Comparison of ENCODE assay signal across 16 cellular contexts in genomic region chr6:168314948-168315347, GRCh38. TPM values are rescaled to one million over a fixed set of nuclear protein-coding genes. Genes with fewer than 3 reads are reported as not detected.
A peak's percentile ranks its signal among the peaks of the same experiment; 100 is the strongest.
DNase-seq lines count a peak whose midpoint lies in the region; ATAC-seq and TF ChIP-seq lines count a peak whose summit lies in the region.
"Had no signal": no experiment of that assay in that cellular context is flagged by ENCODE, and none has a peak within 500 bp of the region (broad histone marks: within the 10 kb centered on the region; RNA-seq: fewer than 3 reads in every experiment).

No MANE protein-coding gene starts in this region.

- DNase-seq in GM23248 = peak; percentile 12
- DNase-seq in astrocyte of the cerebellum (ENCODE audit: low read depth) = no peak
- no peak for DNase-seq in left ventricle myocardium superior
- DNase-seq in retina = peak; percentile 66
- no peak for DNase-seq in stimulated activated CD4-positive, alpha-beta T cell treated with anti-CD3 and anti-CD28 coated beads, Interleukin-2, amount 100 ng/mL, for 48 hours
- DNase-seq in mesenteric fat pad (ENCODE audit: low spot score) = no peak
- no peak for DNase-seq in globus pallidus (ENCODE audit: low spot score)
- DNase-seq: activated naive CD8-positive, alpha-beta T cell treated with anti-CD3 and anti-CD28 coated beads for 36 hours; Caco-2; H9; KBM-7; NCI-H2081 had no signal

- no peak overlapping the region for H3K9ac ChIP-seq in GM23248

- peak; percentile 15 for TF ChIP-seq CTCF in astrocyte of the cerebellum (IDR thresholded peaks at IDR 0.05; ENCODE audit: low read depth, low read length, missing control alignments)

- H3K4me3 ChIP-seq in GM23248 (no peak overlapping the region), astrocyte of the cerebellum (ENCODE audit: low read depth, low read length) (no peak overlapping the region)

- no peaks in the 10 kb centered on the region for H3K9me2 ChIP-seq in GM23248 (ENCODE audit: insufficient read depth)

- no peak overlapping the region for H3K4me2 ChIP-seq in GM23248 (ENCODE audit: unreplicated experiment)

- H3K4me1 ChIP-seq in GM23248 (ENCODE audit: insufficient read depth) = no peaks in the 10 kb centered on the region

- H3K9me3 ChIP-seq in GM23248 (ENCODE audit: low read depth) = no peaks in the 10 kb centered on the region
- H3K9me3 ChIP-seq: Caco-2 had no signal

- H3F3A ChIP-seq in GM23248 (ENCODE audit: insufficient read depth) = no peaks in the 10 kb centered on the region

- intact Hi-C loops in left ventricle myocardium superior (cut with micrococcal nuclease) = no loop called here

- no peak overlapping the region for H2AFZ ChIP-seq in GM23248

- WGBS in GM23248 (ENCODE audit: low coverage in 1 of 2, low lambda C conversion rate in 2 of 2, missing lambda C conversion rate in 2 of 2), 2 experiments = 9 to 14% methylated on average over 10 of the region's 10 CpGs

- no peaks in the 10 kb centered on the region for H3K79me2 ChIP-seq in GM23248 (ENCODE audit: insufficient read depth)

- H3K36me3 ChIP-seq in GM23248 (ENCODE audit: low read depth) = no peaks in the 10 kb centered on the region

- in situ Hi-C loops in GM23248 (cut with MboI) (no loop called here), astrocyte of the cerebellum (cut with HindIII; ENCODE audit: low sequenced_read_pairs) (no loop called here)

- ATAC-seq in left ventricle myocardium superior (peak; percentile 68), HG03565 (IDR thresholded peaks at IDR 0.05; ENCODE audit: unreplicated experiment) (no peak)
- ATAC-seq: natural killer cell treated with Interleukin-12 subunit alpha and Interleukin-12 subunit beta and Interleukin-15 and Interleukin-18, amount 100 ng/mL, for 72 hours; stimulated activated effector memory CD8-positive, alpha-beta T cell treated with anti-CD3 and anti-CD28 coated beads, Interleukin-12 subunit alpha, Interleukin-12 subunit beta, amount 100 ng/mL, for 72 hours had no signal

- no peaks in the 10 kb centered on the region; the same call in 1 of the 2 replicates for H3K27me3 ChIP-seq in GM23248 (replicated peaks; ENCODE audit: insufficient read depth)

- H3K27ac ChIP-seq in GM23248 = no peak overlapping the region

- H4K20me1 ChIP-seq in GM23248 (ENCODE audit: insufficient read depth) = no peaks in the 10 kb centered on the region

RNA-seq across cellular contexts. Expression of gene DACT2, which starts 4.6 kb away (rescaled TPM):
- total RNA-seq in GM23248 (2014; rRNA removed; shearing (Covaris generic)) = not detected in 2 replicates
- polyA plus RNA-seq in GM23248 (2016; fragmentation: Nextera tagmentation; extraction: Ambion mirVana) = not detected in 2 replicates
- total RNA-seq in left ventricle myocardium superior (0.92 TPM), mesenteric fat pad (0.48 TPM)
- total RNA-seq: activated CD8-positive, alpha-beta memory T cell treated with anti-CD3 and anti-CD28 coated beads for 36 hours; activated naive CD8-positive, alpha-beta T cell treated with anti-CD3 and anti-CD28 coated beads for 36 hours; natural killer cell treated with Interleukin-12 subunit alpha and Interleukin-12 subunit beta and Interleukin-15 and Interleukin-18, amount 100 ng/mL, for 72 hours had no signal

Comparison
In these comparisons a context has a peak if more than half of its experiments do, and no peak if none do; other contexts are left out.
1. DNase-seq: peak in GM23248 (single experiment) and retina (single experiment); none in astrocyte of the cerebellum (single experiment), left ventricle myocardium superior (single experiment), stimulated activated CD4-positive, alpha-beta T cell treated with anti-CD3 and anti-CD28 coated beads, Interleukin-2, amount 100 ng/mL, for 48 hours (0 of 2), mesenteric fat pad (single experiment) and globus pallidus (single experiment).